ENCODE assay signal across 1 cellular context in the genomic region with DNA sequence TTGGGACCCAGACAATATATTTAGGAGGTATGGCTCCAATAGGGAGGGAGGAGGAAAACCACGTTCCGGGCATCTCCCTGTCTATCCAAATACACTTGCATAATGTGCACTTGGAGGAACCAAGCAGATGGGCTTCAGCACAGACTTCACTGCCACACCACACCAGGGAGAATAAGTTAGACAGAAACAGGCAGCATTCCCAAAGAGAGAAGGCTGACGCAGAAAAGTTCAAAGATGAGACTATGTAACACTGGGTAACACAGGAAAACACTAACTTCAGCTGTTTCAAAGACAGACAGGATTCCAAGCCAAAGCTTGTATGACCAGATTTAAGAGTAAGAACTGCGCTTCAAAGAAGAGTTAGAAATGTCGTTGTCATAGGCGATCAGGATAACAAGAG.
TF ChIP-seq lines count a peak whose summit lies in the region.

No MANE protein-coding gene starts in this region.

TF ChIP-seq in K562, 482 proteins besides CTCF, POLR2A, EP300 and RAD21:
- TF ChIP-seq ZNF583 (CRISPR knock-in tag; IDR thresholded peaks at IDR 0.05) (no peak), ZNF764 (CRISPR knock-in tag; IDR thresholded peaks at IDR 0.05; ENCODE audit: low read depth) (no peak), RBM17 (IDR thresholded peaks at IDR 0.05; ENCODE audit: borderline replicate concordance, low read depth, low read length) (no peak), PRMT5 (CRISPR knock-in tag; IDR thresholded peaks at IDR 0.05) (no peak), TRIM28 (IDR thresholded peaks at IDR 0.05) (no peak), SETDB1 (IDR thresholded peaks at IDR 0.05; ENCODE audit: low read length) (no peak), CCNT2 (IDR thresholded peaks at IDR 0.05; ENCODE audit: borderline replicate concordance, extremely low read depth, insufficient read length, low read depth, low read length) (no peak), ZNF134 (CRISPR knock-in tag; conservative IDR thresholded peaks at IDR 0.05) (no peak), STAT5A (IDR thresholded peaks at IDR 0.05; ENCODE audit: borderline replicate concordance, low read length) (no peak), MCM3 (IDR thresholded peaks at IDR 0.05) (no peak), FIP1L1 (IDR thresholded peaks at IDR 0.05; ENCODE audit: low read depth, low read length, poor library complexity, severe bottlenecking) (no peak), FOSL1 (tag; conservative IDR thresholded peaks at IDR 0.05) (no peak), SIRT6 (IDR thresholded peaks at IDR 0.05; ENCODE audit: low read depth, low read length) (no peak), ZFP30 (CRISPR knock-in tag; IDR thresholded peaks at IDR 0.05; ENCODE audit: borderline replicate concordance) (no peak)
- TF ChIP-seq, protein P1, sequence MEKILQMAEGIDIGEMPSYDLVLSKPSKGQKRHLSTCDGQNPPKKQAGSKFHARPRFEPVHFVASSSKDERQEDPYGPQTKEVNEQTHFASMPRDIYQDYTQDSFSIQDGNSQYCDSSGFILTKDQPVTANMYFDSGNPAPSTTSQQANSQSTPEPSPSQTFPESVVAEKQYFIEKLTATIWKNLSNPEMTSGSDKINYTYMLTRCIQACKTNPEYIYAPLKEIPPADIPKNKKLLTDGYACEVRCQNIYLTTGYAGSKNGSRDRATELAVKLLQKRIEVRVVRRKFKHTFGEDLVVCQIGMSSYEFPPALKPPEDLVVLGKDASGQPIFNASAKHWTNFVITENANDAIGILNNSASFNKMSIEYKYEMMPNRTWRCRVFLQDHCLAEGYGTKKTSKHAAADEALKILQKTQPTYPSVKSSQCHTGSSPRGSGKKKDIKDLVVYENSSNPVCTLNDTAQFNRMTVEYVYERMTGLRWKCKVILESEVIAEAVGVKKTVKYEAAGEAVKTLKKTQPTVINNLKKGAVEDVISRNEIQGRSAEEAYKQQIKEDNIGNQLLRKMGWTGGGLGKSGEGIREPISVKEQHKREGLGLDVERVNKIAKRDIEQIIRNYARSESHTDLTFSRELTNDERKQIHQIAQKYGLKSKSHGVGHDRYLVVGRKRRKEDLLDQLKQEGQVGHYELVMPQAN (IDR thresholded peaks at IDR 0.05; ENCODE audit: borderline replicate concordance): no peak
- TF ChIP-seq, protein P2, sequence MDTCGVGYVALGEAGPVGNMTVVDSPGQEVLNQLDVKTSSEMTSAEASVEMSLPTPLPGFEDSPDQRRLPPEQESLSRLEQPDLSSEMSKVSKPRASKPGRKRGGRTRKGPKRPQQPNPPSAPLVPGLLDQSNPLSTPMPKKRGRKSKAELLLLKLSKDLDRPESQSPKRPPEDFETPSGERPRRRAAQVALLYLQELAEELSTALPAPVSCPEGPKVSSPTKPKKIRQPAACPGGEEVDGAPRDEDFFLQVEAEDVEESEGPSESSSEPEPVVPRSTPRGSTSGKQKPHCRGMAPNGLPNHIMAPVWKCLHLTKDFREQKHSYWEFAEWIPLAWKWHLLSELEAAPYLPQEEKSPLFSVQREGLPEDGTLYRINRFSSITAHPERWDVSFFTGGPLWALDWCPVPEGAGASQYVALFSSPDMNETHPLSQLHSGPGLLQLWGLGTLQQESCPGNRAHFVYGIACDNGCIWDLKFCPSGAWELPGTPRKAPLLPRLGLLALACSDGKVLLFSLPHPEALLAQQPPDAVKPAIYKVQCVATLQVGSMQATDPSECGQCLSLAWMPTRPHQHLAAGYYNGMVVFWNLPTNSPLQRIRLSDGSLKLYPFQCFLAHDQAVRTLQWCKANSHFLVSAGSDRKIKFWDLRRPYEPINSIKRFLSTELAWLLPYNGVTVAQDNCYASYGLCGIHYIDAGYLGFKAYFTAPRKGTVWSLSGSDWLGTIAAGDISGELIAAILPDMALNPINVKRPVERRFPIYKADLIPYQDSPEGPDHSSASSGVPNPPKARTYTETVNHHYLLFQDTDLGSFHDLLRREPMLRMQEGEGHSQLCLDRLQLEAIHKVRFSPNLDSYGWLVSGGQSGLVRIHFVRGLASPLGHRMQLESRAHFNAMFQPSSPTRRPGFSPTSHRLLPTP (IDR thresholded peaks at IDR 0.05; ENCODE audit: borderline replicate concordance, extremely low read depth, insufficient read length): no peak
- TF ChIP-seq, protein P3, sequence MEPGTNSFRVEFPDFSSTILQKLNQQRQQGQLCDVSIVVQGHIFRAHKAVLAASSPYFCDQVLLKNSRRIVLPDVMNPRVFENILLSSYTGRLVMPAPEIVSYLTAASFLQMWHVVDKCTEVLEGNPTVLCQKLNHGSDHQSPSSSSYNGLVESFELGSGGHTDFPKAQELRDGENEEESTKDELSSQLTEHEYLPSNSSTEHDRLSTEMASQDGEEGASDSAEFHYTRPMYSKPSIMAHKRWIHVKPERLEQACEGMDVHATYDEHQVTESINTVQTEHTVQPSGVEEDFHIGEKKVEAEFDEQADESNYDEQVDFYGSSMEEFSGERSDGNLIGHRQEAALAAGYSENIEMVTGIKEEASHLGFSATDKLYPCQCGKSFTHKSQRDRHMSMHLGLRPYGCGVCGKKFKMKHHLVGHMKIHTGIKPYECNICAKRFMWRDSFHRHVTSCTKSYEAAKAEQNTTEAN (CRISPR knock-in tag; IDR thresholded peaks at IDR 0.05): no peak
- TF ChIP-seq, protein P4, sequence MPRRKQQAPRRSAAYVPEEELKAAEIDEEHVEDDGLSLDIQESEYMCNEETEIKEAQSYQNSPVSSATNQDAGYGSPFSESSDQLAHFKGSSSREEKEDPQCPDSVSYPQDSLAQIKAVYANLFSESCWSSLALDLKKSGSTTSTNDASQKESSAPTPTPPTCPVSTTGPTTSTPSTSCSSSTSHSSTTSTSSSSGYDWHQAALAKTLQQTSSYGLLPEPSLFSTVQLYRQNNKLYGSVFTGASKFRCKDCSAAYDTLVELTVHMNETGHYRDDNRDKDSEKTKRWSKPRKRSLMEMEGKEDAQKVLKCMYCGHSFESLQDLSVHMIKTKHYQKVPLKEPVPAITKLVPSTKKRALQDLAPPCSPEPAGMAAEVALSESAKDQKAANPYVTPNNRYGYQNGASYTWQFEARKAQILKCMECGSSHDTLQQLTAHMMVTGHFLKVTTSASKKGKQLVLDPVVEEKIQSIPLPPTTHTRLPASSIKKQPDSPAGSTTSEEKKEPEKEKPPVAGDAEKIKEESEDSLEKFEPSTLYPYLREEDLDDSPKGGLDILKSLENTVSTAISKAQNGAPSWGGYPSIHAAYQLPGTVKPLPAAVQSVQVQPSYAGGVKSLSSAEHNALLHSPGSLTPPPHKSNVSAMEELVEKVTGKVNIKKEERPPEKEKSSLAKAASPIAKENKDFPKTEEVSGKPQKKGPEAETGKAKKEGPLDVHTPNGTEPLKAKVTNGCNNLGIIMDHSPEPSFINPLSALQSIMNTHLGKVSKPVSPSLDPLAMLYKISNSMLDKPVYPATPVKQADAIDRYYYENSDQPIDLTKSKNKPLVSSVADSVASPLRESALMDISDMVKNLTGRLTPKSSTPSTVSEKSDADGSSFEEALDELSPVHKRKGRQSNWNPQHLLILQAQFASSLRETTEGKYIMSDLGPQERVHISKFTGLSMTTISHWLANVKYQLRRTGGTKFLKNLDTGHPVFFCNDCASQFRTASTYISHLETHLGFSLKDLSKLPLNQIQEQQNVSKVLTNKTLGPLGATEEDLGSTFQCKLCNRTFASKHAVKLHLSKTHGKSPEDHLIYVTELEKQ (CRISPR knock-in tag; IDR thresholded peaks at IDR 0.05): no peak
- TF ChIP-seq, protein P5, sequence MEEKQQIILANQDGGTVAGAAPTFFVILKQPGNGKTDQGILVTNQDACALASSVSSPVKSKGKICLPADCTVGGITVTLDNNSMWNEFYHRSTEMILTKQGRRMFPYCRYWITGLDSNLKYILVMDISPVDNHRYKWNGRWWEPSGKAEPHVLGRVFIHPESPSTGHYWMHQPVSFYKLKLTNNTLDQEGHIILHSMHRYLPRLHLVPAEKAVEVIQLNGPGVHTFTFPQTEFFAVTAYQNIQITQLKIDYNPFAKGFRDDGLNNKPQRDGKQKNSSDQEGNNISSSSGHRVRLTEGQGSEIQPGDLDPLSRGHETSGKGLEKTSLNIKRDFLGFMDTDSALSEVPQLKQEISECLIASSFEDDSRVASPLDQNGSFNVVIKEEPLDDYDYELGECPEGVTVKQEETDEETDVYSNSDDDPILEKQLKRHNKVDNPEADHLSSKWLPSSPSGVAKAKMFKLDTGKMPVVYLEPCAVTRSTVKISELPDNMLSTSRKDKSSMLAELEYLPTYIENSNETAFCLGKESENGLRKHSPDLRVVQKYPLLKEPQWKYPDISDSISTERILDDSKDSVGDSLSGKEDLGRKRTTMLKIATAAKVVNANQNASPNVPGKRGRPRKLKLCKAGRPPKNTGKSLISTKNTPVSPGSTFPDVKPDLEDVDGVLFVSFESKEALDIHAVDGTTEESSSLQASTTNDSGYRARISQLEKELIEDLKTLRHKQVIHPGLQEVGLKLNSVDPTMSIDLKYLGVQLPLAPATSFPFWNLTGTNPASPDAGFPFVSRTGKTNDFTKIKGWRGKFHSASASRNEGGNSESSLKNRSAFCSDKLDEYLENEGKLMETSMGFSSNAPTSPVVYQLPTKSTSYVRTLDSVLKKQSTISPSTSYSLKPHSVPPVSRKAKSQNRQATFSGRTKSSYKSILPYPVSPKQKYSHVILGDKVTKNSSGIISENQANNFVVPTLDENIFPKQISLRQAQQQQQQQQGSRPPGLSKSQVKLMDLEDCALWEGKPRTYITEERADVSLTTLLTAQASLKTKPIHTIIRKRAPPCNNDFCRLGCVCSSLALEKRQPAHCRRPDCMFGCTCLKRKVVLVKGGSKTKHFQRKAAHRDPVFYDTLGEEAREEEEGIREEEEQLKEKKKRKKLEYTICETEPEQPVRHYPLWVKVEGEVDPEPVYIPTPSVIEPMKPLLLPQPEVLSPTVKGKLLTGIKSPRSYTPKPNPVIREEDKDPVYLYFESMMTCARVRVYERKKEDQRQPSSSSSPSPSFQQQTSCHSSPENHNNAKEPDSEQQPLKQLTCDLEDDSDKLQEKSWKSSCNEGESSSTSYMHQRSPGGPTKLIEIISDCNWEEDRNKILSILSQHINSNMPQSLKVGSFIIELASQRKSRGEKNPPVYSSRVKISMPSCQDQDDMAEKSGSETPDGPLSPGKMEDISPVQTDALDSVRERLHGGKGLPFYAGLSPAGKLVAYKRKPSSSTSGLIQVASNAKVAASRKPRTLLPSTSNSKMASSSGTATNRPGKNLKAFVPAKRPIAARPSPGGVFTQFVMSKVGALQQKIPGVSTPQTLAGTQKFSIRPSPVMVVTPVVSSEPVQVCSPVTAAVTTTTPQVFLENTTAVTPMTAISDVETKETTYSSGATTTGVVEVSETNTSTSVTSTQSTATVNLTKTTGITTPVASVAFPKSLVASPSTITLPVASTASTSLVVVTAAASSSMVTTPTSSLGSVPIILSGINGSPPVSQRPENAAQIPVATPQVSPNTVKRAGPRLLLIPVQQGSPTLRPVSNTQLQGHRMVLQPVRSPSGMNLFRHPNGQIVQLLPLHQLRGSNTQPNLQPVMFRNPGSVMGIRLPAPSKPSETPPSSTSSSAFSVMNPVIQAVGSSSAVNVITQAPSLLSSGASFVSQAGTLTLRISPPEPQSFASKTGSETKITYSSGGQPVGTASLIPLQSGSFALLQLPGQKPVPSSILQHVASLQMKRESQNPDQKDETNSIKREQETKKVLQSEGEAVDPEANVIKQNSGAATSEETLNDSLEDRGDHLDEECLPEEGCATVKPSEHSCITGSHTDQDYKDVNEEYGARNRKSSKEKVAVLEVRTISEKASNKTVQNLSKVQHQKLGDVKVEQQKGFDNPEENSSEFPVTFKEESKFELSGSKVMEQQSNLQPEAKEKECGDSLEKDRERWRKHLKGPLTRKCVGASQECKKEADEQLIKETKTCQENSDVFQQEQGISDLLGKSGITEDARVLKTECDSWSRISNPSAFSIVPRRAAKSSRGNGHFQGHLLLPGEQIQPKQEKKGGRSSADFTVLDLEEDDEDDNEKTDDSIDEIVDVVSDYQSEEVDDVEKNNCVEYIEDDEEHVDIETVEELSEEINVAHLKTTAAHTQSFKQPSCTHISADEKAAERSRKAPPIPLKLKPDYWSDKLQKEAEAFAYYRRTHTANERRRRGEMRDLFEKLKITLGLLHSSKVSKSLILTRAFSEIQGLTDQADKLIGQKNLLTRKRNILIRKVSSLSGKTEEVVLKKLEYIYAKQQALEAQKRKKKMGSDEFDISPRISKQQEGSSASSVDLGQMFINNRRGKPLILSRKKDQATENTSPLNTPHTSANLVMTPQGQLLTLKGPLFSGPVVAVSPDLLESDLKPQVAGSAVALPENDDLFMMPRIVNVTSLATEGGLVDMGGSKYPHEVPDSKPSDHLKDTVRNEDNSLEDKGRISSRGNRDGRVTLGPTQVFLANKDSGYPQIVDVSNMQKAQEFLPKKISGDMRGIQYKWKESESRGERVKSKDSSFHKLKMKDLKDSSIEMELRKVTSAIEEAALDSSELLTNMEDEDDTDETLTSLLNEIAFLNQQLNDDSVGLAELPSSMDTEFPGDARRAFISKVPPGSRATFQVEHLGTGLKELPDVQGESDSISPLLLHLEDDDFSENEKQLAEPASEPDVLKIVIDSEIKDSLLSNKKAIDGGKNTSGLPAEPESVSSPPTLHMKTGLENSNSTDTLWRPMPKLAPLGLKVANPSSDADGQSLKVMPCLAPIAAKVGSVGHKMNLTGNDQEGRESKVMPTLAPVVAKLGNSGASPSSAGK (IDR thresholded peaks at IDR 0.05): no peak
- TF ChIP-seq, protein P6, sequence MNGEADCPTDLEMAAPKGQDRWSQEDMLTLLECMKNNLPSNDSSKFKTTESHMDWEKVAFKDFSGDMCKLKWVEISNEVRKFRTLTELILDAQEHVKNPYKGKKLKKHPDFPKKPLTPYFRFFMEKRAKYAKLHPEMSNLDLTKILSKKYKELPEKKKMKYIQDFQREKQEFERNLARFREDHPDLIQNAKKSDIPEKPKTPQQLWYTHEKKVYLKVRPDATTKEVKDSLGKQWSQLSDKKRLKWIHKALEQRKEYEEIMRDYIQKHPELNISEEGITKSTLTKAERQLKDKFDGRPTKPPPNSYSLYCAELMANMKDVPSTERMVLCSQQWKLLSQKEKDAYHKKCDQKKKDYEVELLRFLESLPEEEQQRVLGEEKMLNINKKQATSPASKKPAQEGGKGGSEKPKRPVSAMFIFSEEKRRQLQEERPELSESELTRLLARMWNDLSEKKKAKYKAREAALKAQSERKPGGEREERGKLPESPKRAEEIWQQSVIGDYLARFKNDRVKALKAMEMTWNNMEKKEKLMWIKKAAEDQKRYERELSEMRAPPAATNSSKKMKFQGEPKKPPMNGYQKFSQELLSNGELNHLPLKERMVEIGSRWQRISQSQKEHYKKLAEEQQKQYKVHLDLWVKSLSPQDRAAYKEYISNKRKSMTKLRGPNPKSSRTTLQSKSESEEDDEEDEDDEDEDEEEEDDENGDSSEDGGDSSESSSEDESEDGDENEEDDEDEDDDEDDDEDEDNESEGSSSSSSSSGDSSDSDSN (IDR thresholded peaks at IDR 0.05; ENCODE audit: borderline replicate concordance in 1 of 2, low read depth in 2 of 2, low read length in 2 of 2): no peak
TF ChIP-seq in K562: peak in this region for 0.
